19 cellular contexts compared by ENCODE assay signal in the genomic region with DNA sequence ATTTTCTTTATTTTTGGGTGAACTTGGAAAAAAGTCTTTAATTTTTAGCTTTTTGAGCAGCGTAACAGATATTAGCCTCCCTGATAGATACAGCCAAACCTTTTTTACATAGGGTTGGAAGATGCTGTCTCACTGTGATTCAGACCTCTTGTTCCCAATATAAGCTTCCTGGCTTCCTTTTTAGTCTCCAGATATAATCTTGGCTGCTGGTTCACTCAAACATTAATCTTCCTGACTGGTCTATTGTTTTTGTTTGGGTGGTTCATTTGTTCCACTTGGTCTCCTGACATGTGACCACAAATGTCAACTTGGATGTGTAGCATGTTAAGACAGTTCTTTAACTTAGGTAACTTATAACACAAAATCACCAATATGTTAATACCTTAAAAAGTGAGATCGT. TPM values are rescaled to one million over a fixed set of nuclear protein-coding genes. Genes with fewer than 3 reads are reported as not detected.
A peak's percentile ranks its signal among the peaks of the same experiment; 100 is the strongest.
DNase-seq lines count a peak whose midpoint lies in the region; ATAC-seq and TF ChIP-seq lines count a peak whose summit lies in the region.
"Had no signal": no experiment of that assay in that cellular context is flagged by ENCODE, and none has a peak within 500 bp of the region (broad histone marks: within the 10 kb centered on the region; RNA-seq: fewer than 3 reads in every experiment).

No MANE protein-coding gene starts in this region.

- no peaks in the 10 kb centered on the region for H4K20me1 ChIP-seq in SK-N-SH (ENCODE audit: insufficient read depth)

- H3K4me1 ChIP-seq in SK-N-SH (ENCODE audit: control insufficient read depth in 1 of 2, insufficient read depth in 2 of 2, low read depth in 1 of 2, low read length in 1 of 2) = no peaks in the 10 kb centered on the region; a peak in 1 of 4 replicates
- H3K4me1 ChIP-seq: right atrium auricular region, SJSA1 had no signal

- H3K9ac ChIP-seq in SK-N-SH = no peak overlapping the region

- H3K4me3 ChIP-seq in SK-N-SH (ENCODE audit: low read depth in 2 of 2, low read length in 1 of 2) (no peak overlapping the region), astrocyte of the cerebellum (ENCODE audit: low read depth, low read length) (no peak overlapping the region)
- H3K4me3 ChIP-seq: lower lobe of right lung, right atrium auricular region, SJSA1 had no signal

- TF ChIP-seq EP300 in SK-N-SH (IDR thresholded peaks at IDR 0.05; ENCODE audit: borderline replicate concordance in 1 of 2, low read depth in 1 of 2, low read length in 1 of 2) = no peak

- POLR2A ChIA-PET in SK-N-SH (lab: Yijun Ruan, JAX) = no interaction called here

- WGBS in SK-N-SH (ENCODE audit: low lambda C conversion rate) = 52% methylated on average over 2 of the region's 2 CpGs

- H3K36me3 ChIP-seq in SK-N-SH (replicated peaks in 1 of 2; ENCODE audit: control insufficient read depth in 1 of 2, insufficient read depth in 2 of 2, low read length in 1 of 2) = no peaks in the 10 kb centered on the region
- H3K36me3 ChIP-seq: lower lobe of right lung, right atrium auricular region, SJSA1 had no signal

- no peak for TF ChIP-seq CTCF in SK-N-SH (IDR thresholded peaks at IDR 0.05)
- no peak for TF ChIP-seq CTCF in astrocyte of the cerebellum (IDR thresholded peaks at IDR 0.05; ENCODE audit: low read depth, low read length, missing control alignments)

- no peak for ATAC-seq in SK-N-SH treated with all-trans-retinoic acid at 6 μM for 48 hours
- ATAC-seq in activated CD4-positive, CD25-positive, alpha-beta regulatory T cell treated with anti-CD3 and anti-CD28 coated beads, Interleukin-2, amount 50 U/mL, for 24 hours = no peak
- ATAC-seq: lower lobe of right lung had no signal

- CTCF ChIA-PET in SK-N-SH (lab: Yijun Ruan, JAX) = interaction anchor here (1.8 kb wide), 1 partner anchor 14 kb away, joined by 3 read pairs; no protein-coding TSS in a partner anchor

- no peak for TF ChIP-seq RAD21 in SK-N-SH (IDR thresholded peaks at IDR 0.05; ENCODE audit: low read length)

- H3K27me3 ChIP-seq in SK-N-SH (ENCODE audit: insufficient read depth) = no peaks in the 10 kb centered on the region
- H3K27me3 ChIP-seq: right atrium auricular region, SJSA1 had no signal

- in situ Hi-C loops in astrocyte of the cerebellum (cut with HindIII; ENCODE audit: low sequenced_read_pairs) = no loop called here

- DNase-seq in SK-N-SH (no peak), astrocyte of the cerebellum (ENCODE audit: low read depth) (peak; percentile 18), iris pigment epithelial cell (ENCODE audit: low read depth) (peak; percentile 24), COLO668 (lab: John Stamatoyannopoulos, UW; ENCODE audit: unreplicated experiment) (no peak), hypothalamus (lab: John Stamatoyannopoulos, UW) (no peak)
- DNase-seq in activated CD4-positive, alpha-beta T cell treated with anti-CD3 and anti-CD28 coated beads, Interleukin-2, amount 50 U/mL, for 4 hours = no peak
- DNase-seq: 8988T, activated gamma-delta T cell treated with Interleukin-2 at 50 U/mL for 16 hours, cerebellar nuclear complex, lower lobe of right lung, NCI-H1436 treated with DMSO at 0.1 percent for 48 hours, NCI-H774, occipital lobe, T-helper 2 cell had no signal

- no peaks in the 10 kb centered on the region for H3F3A ChIP-seq in SK-N-SH (replicated peaks; ENCODE audit: insufficient read depth)

- H3K9me2 ChIP-seq in SK-N-SH = no peaks in the 10 kb centered on the region

- no peaks in the 10 kb centered on the region for H3K9me3 ChIP-seq in SK-N-SH
- H3K9me3 ChIP-seq: lower lobe of right lung, right atrium auricular region, SJSA1 had no signal

- no peak overlapping the region for H3K4me2 ChIP-seq in SK-N-SH

- peak overlapping the region in 1 of 2 experiments; percentile 51; a peak in 2 of 4 replicates for H3K27ac ChIP-seq in SK-N-SH (ENCODE audit: low read depth in 2 of 2, low read length in 1 of 2)
- H3K27ac ChIP-seq: lower lobe of right lung, right atrium auricular region, SJSA1, VCaP had no signal

- H2AFZ ChIP-seq in SK-N-SH (ENCODE audit: low read depth) = no peak overlapping the region

- no peaks in the 10 kb centered on the region for H3K79me2 ChIP-seq in SK-N-SH (ENCODE audit: insufficient read depth)

TF ChIP-seq in SK-N-SH, 30 proteins besides CTCF, POLR2A, EP300 and RAD21:
- TF ChIP-seq ELF1 (IDR thresholded peaks at IDR 0.05) = no peak
- 0 out of 2 replicates have a peak, but pooled peaks have one; percentile 4 for TF ChIP-seq JUND (IDR thresholded peaks at IDR 0.05)
- TF ChIP-seq, protein P1, sequence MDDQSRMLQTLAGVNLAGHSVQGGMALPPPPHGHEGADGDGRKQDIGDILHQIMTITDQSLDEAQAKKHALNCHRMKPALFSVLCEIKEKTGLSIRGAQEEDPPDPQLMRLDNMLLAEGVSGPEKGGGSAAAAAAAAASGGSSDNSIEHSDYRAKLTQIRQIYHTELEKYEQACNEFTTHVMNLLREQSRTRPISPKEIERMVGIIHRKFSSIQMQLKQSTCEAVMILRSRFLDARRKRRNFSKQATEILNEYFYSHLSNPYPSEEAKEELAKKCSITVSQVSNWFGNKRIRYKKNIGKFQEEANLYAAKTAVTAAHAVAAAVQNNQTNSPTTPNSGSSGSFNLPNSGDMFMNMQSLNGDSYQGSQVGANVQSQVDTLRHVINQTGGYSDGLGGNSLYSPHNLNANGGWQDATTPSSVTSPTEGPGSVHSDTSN (IDR thresholded peaks at IDR 0.05) = peak; percentile 45

TF ChIP-seq in SK-N-SH treated with all-trans-retinoic acid at 6 μM for 48 hours, 23 proteins besides CTCF, POLR2A, EP300 and RAD21:
- no peak for TF ChIP-seq TOX (CRISPR knock-in tag; IDR thresholded peaks at IDR 0.05; ENCODE audit: borderline replicate concordance)
- no peak for TF ChIP-seq TSHZ2 (CRISPR knock-in tag; IDR thresholded peaks at IDR 0.05)
- no peak for TF ChIP-seq ZC3H10 (CRISPR knock-in tag; IDR thresholded peaks at IDR 0.05)
- no peak for TF ChIP-seq RARB (CRISPR knock-in tag; IDR thresholded peaks at IDR 0.05)
- TF ChIP-seq PPARA (CRISPR knock-in tag; IDR thresholded peaks at IDR 0.05; ENCODE audit: borderline replicate concordance) = no peak
- TF ChIP-seq POU6F1 (CRISPR knock-in tag; IDR thresholded peaks at IDR 0.05; ENCODE audit: borderline replicate concordance, low read depth) = no peak
- TF ChIP-seq ZNF565 (CRISPR knock-in tag; conservative IDR thresholded peaks at IDR 0.05; ENCODE audit: low read depth) = no peak
- TF ChIP-seq ZFP3 (CRISPR knock-in tag; IDR thresholded peaks at IDR 0.05) = no peak
- no peak for TF ChIP-seq OSR1 (CRISPR knock-in tag; IDR thresholded peaks at IDR 0.05)
- no peak for TF ChIP-seq ZNF70 (CRISPR knock-in tag; IDR thresholded peaks at IDR 0.05)
- no peak for TF ChIP-seq SNAI2 (CRISPR knock-in tag; IDR thresholded peaks at IDR 0.05)

RNA-seq across cellular contexts. Expression of gene RPA4, which starts 23.0 kb away (rescaled TPM):
- 0.10 and 0.28 TPM in 2 replicates for polyA plus RNA-seq in SK-N-SH (2012; rRNA removed)
- polyA plus RNA-seq in SK-N-SH (2012; cell fraction: cytosol; rRNA removed) = 0.08 TPM in 2 replicates
- 0.81 and 0.88 TPM in 2 replicates for polyA plus RNA-seq in SK-N-SH (2012; cell fraction: nucleus; rRNA removed)

Comparison
In these comparisons a context has a peak if more than half of its experiments do, and no peak if none do; other contexts are left out.
1. DNase-seq: peak in astrocyte of the cerebellum (single experiment) and iris pigment epithelial cell (single experiment); none in SK-N-SH (single experiment), COLO668 (single experiment), hypothalamus (0 of 51) and activated CD4-positive, alpha-beta T cell treated with anti-CD3 and anti-CD28 coated beads, Interleukin-2, amount 50 U/mL, for 4 hours (0 of 2).